In genomic region chrX:121987163-121987562, GRCh38 we compare ENCODE assay signal across 28 cellular contexts.
DNase-seq lines count a peak whose midpoint lies in the region; TF ChIP-seq lines count a peak whose summit lies in the region.
"Had no signal": no experiment of that assay in that cellular context is flagged by ENCODE, and none has a peak within 500 bp of the region (broad histone marks: within the 10 kb centered on the region; RNA-seq: fewer than 3 reads in every experiment).

No MANE protein-coding gene starts in this region.

- no peaks in the 10 kb centered on the region for H3K9me3 ChIP-seq in smooth muscle cell (replicated peaks; ENCODE audit: low read depth)
- H3K9me3 ChIP-seq: tibial nerve had no signal

- H3K27ac ChIP-seq in smooth muscle cell (ENCODE audit: low read depth) = peak overlapping the region; percentile 75
- H3K27ac ChIP-seq: epithelial cell of prostate, tibial nerve had no signal

- H3K27me3 ChIP-seq in smooth muscle cell (ENCODE audit: low read depth) = no peaks in the 10 kb centered on the region
- H3K27me3 ChIP-seq: tibial nerve had no signal

- TF ChIP-seq CTCF in smooth muscle cell (IDR thresholded peaks at IDR 0.05; ENCODE audit: borderline replicate concordance, insufficient read depth, poor library complexity, severe bottlenecking) = no peak

- DNase-seq in EL = peak; percentile 28
- DNase-seq in RPMI7951 (ENCODE audit: low read depth) = peak; percentile 78
- DNase-seq in fibroblast of gingiva (ENCODE audit: low read depth) = peak; percentile 63
- no peak for DNase-seq in smooth muscle cell (lab: John Stamatoyannopoulos, UW; ENCODE audit: unreplicated experiment)
- DNase-seq in NCI-H146 (lab: John Stamatoyannopoulos, UW) = no peak
- DNase-seq in NCI-H2081 (lab: John Stamatoyannopoulos, UW) = no peak
- no peak for DNase-seq in nucleus accumbens (lab: John Stamatoyannopoulos, UW)
- DNase-seq in NCI-H128 (lab: John Stamatoyannopoulos, UW; ENCODE audit: unreplicated experiment) = no peak
- DNase-seq: activated CD4-positive, alpha-beta T cell treated with anti-CD3 and anti-CD28 coated beads for 36 hours; activated CD8-positive, alpha-beta memory T cell treated with anti-CD3 and anti-CD28 coated beads for 24 hours; activated T-cell treated with anti-CD3 and anti-CD28 coated beads, Interleukin-2, amount 50 U/mL, for 24 hours; C1 segment of cervical spinal cord; Calu3; caudate nucleus; dorsolateral prefrontal cortex; GDM1; Karpas-422; left cardiac atrium; MV-4-11; naive B cell; NCI-H187; NCI-H226; SHP77 treated with DMSO at 0.1 percent for 48 hours; stimulated activated CD4-positive, alpha-beta T cell treated with anti-CD3 and anti-CD28 coated beads, Interleukin-4, amount 100 ng/mL, for 4 hours; stimulated activated naive CD8-positive, alpha-beta T cell treated with anti-CD3 and anti-CD28 coated beads, Interleukin-15, amount 100 ng/mL, for 72 hours; T-helper 1 cell had no signal

- H3K79me2 ChIP-seq in smooth muscle cell (ENCODE audit: low read depth) = no peaks in the 10 kb centered on the region

- H4K20me1 ChIP-seq in smooth muscle cell (ENCODE audit: low read depth) = no peaks in the 10 kb centered on the region

- no peaks in the 10 kb centered on the region for H3F3A ChIP-seq in smooth muscle cell (ENCODE audit: low read depth)

- no peak overlapping the region for H2AFZ ChIP-seq in smooth muscle cell (ENCODE audit: low read depth)

- WGBS in smooth muscle cell (ENCODE audit: low lambda C conversion rate) = 35% methylated on average over 1 of the region's 1 CpG

- no peak overlapping the region for H3K9ac ChIP-seq in smooth muscle cell (ENCODE audit: low read depth)

- no peaks in the 10 kb centered on the region for H3K36me3 ChIP-seq in smooth muscle cell (ENCODE audit: low read depth)
- H3K36me3 ChIP-seq: tibial nerve had no signal

- H3K4me2 ChIP-seq in smooth muscle cell = no peak overlapping the region

- H3K4me1 ChIP-seq in smooth muscle cell (ENCODE audit: low read depth) = no peaks in the 10 kb centered on the region
- H3K4me1 ChIP-seq: tibial nerve had no signal

- no peak overlapping the region for H3K4me3 ChIP-seq in smooth muscle cell
- H3K4me3 ChIP-seq: dorsolateral prefrontal cortex, tibial nerve had no signal

Comparison
In these comparisons a context has a peak if more than half of its experiments do, and no peak if none do; other contexts are left out.
1. DNase-seq: peak in EL (single experiment), RPMI7951 (single experiment) and fibroblast of gingiva (single experiment); none in smooth muscle cell (single experiment), NCI-H146 (single experiment), NCI-H2081 (0 of 2), nucleus accumbens (0 of 56) and NCI-H128 (single experiment).